Comparison of ENCODE assay signal across 26 cellular contexts in genomic region chr2:113252047-113252582, GRCh38. TPM values are rescaled to one million over a fixed set of nuclear protein-coding genes. Genes with fewer than 3 reads are reported as not detected.
DNase-seq lines count a peak whose midpoint lies in the region; ATAC-seq and TF ChIP-seq lines count a peak whose summit lies in the region.
"Had no signal": no experiment of that assay in that cellular context is flagged by ENCODE, and none has a peak within 500 bp of the region (broad histone marks: within the 10 kb centered on the region; RNA-seq: fewer than 3 reads in every experiment).

No MANE protein-coding gene starts in this region.

- intact Hi-C loops in Right ventricle myocardium inferior (cut with DNase I) (no loop called here), right cardiac atrium (cut with DNase I) (loop anchor here in 1 of 4 donors (5.0 kb wide), 1 partner anchor 120 kb away; no protein-coding TSS in a partner anchor), gastrocnemius medialis (cut with DNase I; ENCODE audit: low total_unique reads) (loop anchor here (10.0 kb wide), 1 partner anchor 53 kb away; no protein-coding TSS in a partner anchor), dorsolateral prefrontal cortex (cut with DNase I) (no loop called here)

- WGBS in right cardiac atrium, result 80% methylated on average over 3 of the region's 3 CpGs

- TF ChIP-seq CTCF in Loucy (conservative IDR thresholded peaks at IDR 0.05; ENCODE audit: low read length) (no peak), gastrocnemius medialis (IDR thresholded peaks at IDR 0.05 in 4 of 5, conservative IDR thresholded peaks at IDR 0.05 in 1 of 5) (no peak), dorsolateral prefrontal cortex (IDR thresholded peaks at IDR 0.05 in 54 of 56, conservative IDR thresholded peaks at IDR 0.05 in 2 of 56; ENCODE audit: low read depth in 1 of 56, partially characterized antibody in 56 of 56) (no peak)

- H3K4me1 ChIP-seq in right cardiac atrium (ENCODE audit: control insufficient read depth, insufficient read depth, low read length) (no peaks in the 10 kb centered on the region), Loucy (ENCODE audit: insufficient read depth, low read length, poor library complexity, severe bottlenecking) (peaks cover 50% of the 10 kb centered on the region), gastrocnemius medialis (peaks cover 0 to 7% of the 10 kb centered on the region in 2 donors)
- H3K4me1 ChIP-seq: left lung had no signal

- peak overlapping the region; percentile 59 for H3K27ac Mint-ChIP-seq in central memory CD8-positive, alpha-beta T cell (ENCODE audit: low read depth)
- H3K27ac Mint-ChIP-seq: activated B cell treated with CpG ODN at 0.5 μM for 24 hours, brain had no signal

- H3K27me3 Mint-ChIP-seq in central memory CD8-positive, alpha-beta T cell, result no peaks in the 10 kb centered on the region

- H3K9me2 ChIP-seq in Loucy (replicated peaks; ENCODE audit: low read depth, low read length), result no peaks in the 10 kb centered on the region
- H3K9me2 ChIP-seq: SK-N-SH had no signal

- H3K4me3 ChIP-seq in right cardiac atrium (ENCODE audit: low read length) (no peak overlapping the region), Loucy (ENCODE audit: low read length, poor library complexity, severe bottlenecking) (peak overlapping the region; percentile 63), gastrocnemius medialis (no peak overlapping the region), dorsolateral prefrontal cortex (no peak overlapping the region)
- H3K4me3 ChIP-seq: adrenal gland, hepatocyte, left lung, sigmoid colon, transverse colon had no signal

- peaks cover 2% of the 10 kb centered on the region for H3K36me3 Mint-ChIP-seq in central memory CD8-positive, alpha-beta T cell (ENCODE audit: insufficient read depth)
- H3K36me3 Mint-ChIP-seq: brain had no signal

- H2AFZ ChIP-seq in Loucy (ENCODE audit: low read length), result no peak overlapping the region
- H2AFZ ChIP-seq: hepatocyte had no signal

- H3K4me1 Mint-ChIP-seq in central memory CD8-positive, alpha-beta T cell, result peaks cover 55% of the 10 kb centered on the region
- H3K4me1 Mint-ChIP-seq: brain, neural crest cell had no signal

- in situ Hi-C loops in gastrocnemius medialis (cut with MboI; ENCODE audit: low sequenced_read_pairs in 4 of 4), result loop anchor here in 2 of 4 donors (10.0 to 25.0 kb wide), 2 partner anchors 110 to 123 kb away; no protein-coding TSS in a partner anchor

- H3K27me3 ChIP-seq in right cardiac atrium (ENCODE audit: control insufficient read depth, insufficient read depth) (no peaks in the 10 kb centered on the region), Loucy (ENCODE audit: insufficient read depth, low read length, poor library complexity, severe bottlenecking) (no peaks in the 10 kb centered on the region), gastrocnemius medialis (no peaks in the 10 kb centered on the region), dorsolateral prefrontal cortex (peaks cover 0 to 27% (median 0%) of the 10 kb centered on the region in 45 donors)
- H3K27me3 ChIP-seq: adrenal gland, left lung, sigmoid colon, transverse colon had no signal

- no peak overlapping the region for H3K27ac ChIP-seq in right cardiac atrium (ENCODE audit: low read length)
- H3K27ac ChIP-seq in gastrocnemius medialis, result peak overlapping the region in 2 of 4 donors; percentile 1 to 20
- no peak overlapping the region for H3K27ac ChIP-seq in dorsolateral prefrontal cortex
- H3K27ac ChIP-seq: adrenal gland, hepatocyte, sigmoid colon, transverse colon had no signal

- no peaks in the 10 kb centered on the region for H3K9me3 ChIP-seq in right cardiac atrium (ENCODE audit: control insufficient read depth, low read length)
- H3K9me3 ChIP-seq in Loucy (ENCODE audit: insufficient read depth, low read depth, low read length), result no peaks in the 10 kb centered on the region
- no peaks in the 10 kb centered on the region for H3K9me3 ChIP-seq in gastrocnemius medialis
- H3K9me3 ChIP-seq: adrenal gland, left lung, sigmoid colon, SK-N-SH, transverse colon had no signal

- H3F3A ChIP-seq in Loucy (ENCODE audit: low read depth), result peaks cover 5% of the 10 kb centered on the region; the same call in 1 of the 2 replicates

- peak overlapping the region; percentile 70 for H3K9ac ChIP-seq in Loucy (ENCODE audit: low read depth, low read length, poor library complexity, severe bottlenecking)
- H3K9ac ChIP-seq: SK-N-SH had no signal

- peak overlapping the region; percentile 82 for H3K4me2 ChIP-seq in Loucy (ENCODE audit: low read depth, low read length, poor library complexity, severe bottlenecking)
- H3K4me2 ChIP-seq: hepatocyte, SK-N-SH had no signal

- ATAC-seq in Right ventricle myocardium inferior (peak; percentile 47), right cardiac atrium (no peak), gastrocnemius medialis (peak; percentile 39 to 44)
- no peak for ATAC-seq in central memory CD8-positive, alpha-beta T cell (replicated peaks; ENCODE audit: extremely low read depth, poor library complexity, severe bottlenecking)
- ATAC-seq: esophagus mucosa, left lung had no signal

- no peaks in the 10 kb centered on the region for H3K36me3 ChIP-seq in Loucy (ENCODE audit: insufficient read depth, low read length)
- no peaks in the 10 kb centered on the region for H3K36me3 ChIP-seq in gastrocnemius medialis
- H3K36me3 ChIP-seq: adrenal gland, left lung, sigmoid colon, transverse colon had no signal

- no peaks in the 10 kb centered on the region for H3K9me3 Mint-ChIP-seq in central memory CD8-positive, alpha-beta T cell
- H3K9me3 Mint-ChIP-seq: activated B cell treated with CpG ODN at 0.5 μM for 24 hours, neural crest cell had no signal

- no peaks in the 10 kb centered on the region for H3K79me2 ChIP-seq in Loucy (ENCODE audit: insufficient read depth, low read length)
- H3K79me2 ChIP-seq: hepatocyte had no signal

- no peaks in the 10 kb centered on the region for H4K20me1 ChIP-seq in Loucy (ENCODE audit: insufficient read depth, low read length, poor library complexity, severe bottlenecking)

- DNase-seq in Right ventricle myocardium inferior (ENCODE audit: missing footprints) (no peak), right cardiac atrium (no peak), gastrocnemius medialis (peak in 1 of 2 donors; percentile 47), dorsolateral prefrontal cortex (no peak), CD1c-positive myeloid dendritic cell (ENCODE audit: extremely low spot score) (no peak)
- no peak for DNase-seq in central memory CD8-positive, alpha-beta T cell (ENCODE audit: low spot score in 2 of 2)
- DNase-seq: activated B cell treated with CpG ODN at 0.5 μM for 24 hours, adrenal gland, DMS53, foreskin melanocyte, GDM1, left lung, NCI-H1092 treated with DMSO at 0.1 percent for 48 hours, NCI-H2029, NCI-H2227 treated with DMSO at 0.1 percent for 48 hours, NCI-H69, RPMI8226, sigmoid colon, SK-N-SH, T1000, transverse colon had no signal

- H3K4me3 Mint-ChIP-seq in central memory CD8-positive, alpha-beta T cell, result peak overlapping the region; percentile 37
- H3K4me3 Mint-ChIP-seq: activated B cell treated with CpG ODN at 0.5 μM for 24 hours, brain, neural crest cell had no signal

- TF ChIP-seq POLR2A in gastrocnemius medialis (IDR thresholded peaks at IDR 0.05), result no peak

RNA-seq across cellular contexts. Expression of gene PAX8, which starts 26.6 kb away (rescaled TPM):
- 0.60 TPM for total RNA-seq in Right ventricle myocardium inferior
- 1 to 10 TPM in 1 of 4 donors, under 1 TPM in 2, not detected in 1; 0.11 to 1.9 (median 0.68) TPM for total RNA-seq in right cardiac atrium
- 0.05 TPM for polyA plus RNA-seq in right cardiac atrium
- 1 to 10 TPM in 3 of 4 donors, under 1 TPM in 1; 0.27 to 8.7 (median 2.1) TPM for total RNA-seq in gastrocnemius medialis
- 1 to 10 TPM in 64 of 120 experiments, under 1 TPM in 38, not detected in 18; 0.18 to 5.1 (median 1.4) TPM for total RNA-seq in dorsolateral prefrontal cortex
- total RNA-seq: hepatocyte had no signal

Comparison
In these comparisons a context has a peak if more than half of its experiments do, and no peak if none do; other contexts are left out.
1. ATAC-seq: peak in Right ventricle myocardium inferior (single experiment) and gastrocnemius medialis (2 of 2); none in right cardiac atrium (0 of 2) and central memory CD8-positive, alpha-beta T cell (single experiment).